ENCODE assay signal across 1 cellular context in the genomic region with DNA sequence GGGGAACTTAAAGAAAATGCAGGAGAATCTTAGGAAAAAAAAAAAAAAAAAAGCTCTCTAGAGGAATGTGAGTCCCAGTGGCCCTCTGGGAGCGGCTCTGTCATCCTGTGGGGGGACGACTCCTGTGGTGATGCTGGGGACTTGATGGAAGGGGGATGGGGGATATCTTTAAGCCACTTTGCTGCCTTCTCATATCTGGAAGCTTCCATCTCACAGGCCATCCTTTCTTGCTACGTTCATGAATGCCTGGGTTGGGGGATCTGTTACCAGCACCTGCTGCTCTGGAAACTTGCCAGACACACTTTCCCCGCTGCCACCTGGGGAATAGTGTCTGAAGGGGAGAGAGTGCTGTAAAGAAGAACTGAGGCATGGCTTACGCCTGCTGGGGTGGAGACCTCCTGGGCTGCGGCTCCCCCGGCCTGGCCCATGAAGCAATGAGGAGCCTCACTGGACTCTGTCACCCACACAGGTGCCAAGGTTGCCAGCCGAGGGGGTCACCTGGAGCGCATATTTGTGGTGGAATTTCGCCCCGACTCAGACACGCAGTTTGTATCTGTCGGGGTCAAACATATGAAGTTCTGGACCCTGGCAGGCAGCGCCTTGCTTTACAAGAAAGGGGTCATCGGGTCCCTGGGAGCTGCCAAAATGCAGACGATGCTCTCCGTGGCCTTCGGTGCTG.
TF ChIP-seq lines count a peak whose summit lies in the region.

No MANE protein-coding gene starts in this region.

TF ChIP-seq in WTC11, 78 proteins besides CTCF, POLR2A, EP300 and RAD21 (continued from another document):
- no peak for TF ChIP-seq ESRRA (CRISPR knock-in tag; IDR thresholded peaks at IDR 0.05; ENCODE audit: borderline replicate concordance)
- TF ChIP-seq, protein P1, sequence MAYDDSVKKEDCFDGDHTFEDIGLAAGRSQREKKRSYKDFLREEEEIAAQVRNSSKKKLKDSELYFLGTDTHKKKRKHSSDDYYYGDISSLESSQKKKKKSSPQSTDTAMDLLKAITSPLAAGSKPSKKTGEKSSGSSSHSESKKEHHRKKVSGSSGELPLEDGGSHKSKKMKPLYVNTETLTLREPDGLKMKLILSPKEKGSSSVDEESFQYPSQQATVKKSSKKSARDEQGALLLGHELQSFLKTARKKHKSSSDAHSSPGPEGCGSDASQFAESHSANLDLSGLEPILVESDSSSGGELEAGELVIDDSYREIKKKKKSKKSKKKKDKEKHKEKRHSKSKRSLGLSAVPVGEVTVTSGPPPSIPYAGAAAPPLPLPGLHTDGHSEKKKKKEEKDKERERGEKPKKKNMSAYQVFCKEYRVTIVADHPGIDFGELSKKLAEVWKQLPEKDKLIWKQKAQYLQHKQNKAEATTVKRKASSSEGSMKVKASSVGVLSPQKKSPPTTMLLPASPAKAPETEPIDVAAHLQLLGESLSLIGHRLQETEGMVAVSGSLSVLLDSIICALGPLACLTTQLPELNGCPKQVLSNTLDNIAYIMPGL (CRISPR knock-in tag; IDR thresholded peaks at IDR 0.05) = no peak
- no peak for TF ChIP-seq ELF4 (CRISPR knock-in tag; IDR thresholded peaks at IDR 0.05; ENCODE audit: low read depth)
- TF ChIP-seq ZNF219 (CRISPR knock-in tag; IDR thresholded peaks at IDR 0.05; ENCODE audit: borderline replicate concordance) = no peak
- TF ChIP-seq, protein P2, sequence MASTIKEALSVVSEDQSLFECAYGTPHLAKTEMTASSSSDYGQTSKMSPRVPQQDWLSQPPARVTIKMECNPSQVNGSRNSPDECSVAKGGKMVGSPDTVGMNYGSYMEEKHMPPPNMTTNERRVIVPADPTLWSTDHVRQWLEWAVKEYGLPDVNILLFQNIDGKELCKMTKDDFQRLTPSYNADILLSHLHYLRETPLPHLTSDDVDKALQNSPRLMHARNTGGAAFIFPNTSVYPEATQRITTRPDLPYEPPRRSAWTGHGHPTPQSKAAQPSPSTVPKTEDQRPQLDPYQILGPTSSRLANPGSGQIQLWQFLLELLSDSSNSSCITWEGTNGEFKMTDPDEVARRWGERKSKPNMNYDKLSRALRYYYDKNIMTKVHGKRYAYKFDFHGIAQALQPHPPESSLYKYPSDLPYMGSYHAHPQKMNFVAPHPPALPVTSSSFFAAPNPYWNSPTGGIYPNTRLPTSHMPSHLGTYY (CRISPR knock-in tag; IDR thresholded peaks at IDR 0.05) = no peak
- TF ChIP-seq ZNF281 (CRISPR knock-in tag; IDR thresholded peaks at IDR 0.05) = no peak
TF ChIP-seq in WTC11: peak in this region for 0.
